12 cellular contexts compared by ENCODE assay signal in genomic region chr10:110487411-110488123, GRCh38. TPM values are rescaled to one million over a fixed set of nuclear protein-coding genes. Genes with fewer than 3 reads are reported as not detected.
DNase-seq lines count a peak whose midpoint lies in the region; ATAC-seq, FAIRE-seq and TF ChIP-seq lines count a peak whose summit lies in the region.
"Had no signal": no experiment of that assay in that cellular context is flagged by ENCODE, and none has a peak within 500 bp of the region (broad histone marks: within the 10 kb centered on the region; RNA-seq: fewer than 3 reads in every experiment).

No MANE protein-coding gene starts in this region.

- TF ChIP-seq POLR2A in K562 (conservative IDR thresholded peaks at IDR 0.05): no peak

- peaks cover 20% of the 10 kb centered on the region for H3K4me1 Mint-ChIP-seq in Caco-2 (ENCODE audit: low read depth, unreplicated experiment)

- peak overlapping the region; percentile 77 for H3K27ac Mint-ChIP-seq in Caco-2 (ENCODE audit: unreplicated experiment)
- H3K27ac Mint-ChIP-seq: effector memory CD8-positive, alpha-beta T cell had no signal

- no peaks in the 10 kb centered on the region for H3K36me3 Mint-ChIP-seq in Caco-2 (ENCODE audit: insufficient read depth, unreplicated experiment)
- H3K36me3 Mint-ChIP-seq: CD8-positive, alpha-beta memory T cell had no signal

- H2BK15ac ChIP-seq in mesenchymal stem cell (ENCODE audit: low read depth, poor library complexity, severe bottlenecking): no peak overlapping the region

- no peaks in the 10 kb centered on the region for H4K20me1 ChIP-seq in K562 (replicated peaks; ENCODE audit: control insufficient read depth, insufficient read depth, low read length)

- no peak for TF ChIP-seq RAD21 in K562 (CRISPR knock-in tag; conservative IDR thresholded peaks at IDR 0.05 in 1 of 2, IDR thresholded peaks at IDR 0.05 in 1 of 2)

- TF ChIP-seq EP300 in K562 (IDR thresholded peaks at IDR 0.05; ENCODE audit: low read length): no peak

- no peak overlapping the region for H4K91ac ChIP-seq in mesenchymal stem cell (ENCODE audit: low read length)

- no peak overlapping the region for H3K4ac ChIP-seq in mesenchymal stem cell (ENCODE audit: low read depth in 1 of 2, low read length in 2 of 2)

- ATAC-seq in K562: peak; percentile 36
- no peak for ATAC-seq in HG02642 (IDR thresholded peaks at IDR 0.05; ENCODE audit: poor library complexity, unreplicated experiment)
- ATAC-seq in HG02610 (IDR thresholded peaks at IDR 0.05; ENCODE audit: unreplicated experiment): no peak
- ATAC-seq: effector memory CD8-positive, alpha-beta T cell had no signal

- H3K14ac ChIP-seq in mesenchymal stem cell (ENCODE audit: low read length in 2 of 2): peak overlapping the region in 1 of 2 experiments; percentile 46

- no peaks in the 10 kb centered on the region for H3K9me1 ChIP-seq in K562 (ENCODE audit: control insufficient read depth, insufficient read depth, low read length)

- no peak overlapping the region for H2BK5ac ChIP-seq in mesenchymal stem cell (ENCODE audit: low read depth, low read length, poor library complexity, severe bottlenecking)

- H2BK120ac ChIP-seq in mesenchymal stem cell (ENCODE audit: low read depth, low read length): no peak overlapping the region

- no peak for FAIRE-seq in K562 (lab: Jason Lieb, UNC)

- H3K9ac ChIP-seq in K562 (ENCODE audit: insufficient read depth in 1 of 2, low read depth in 2 of 2, low read length in 2 of 2): no peak overlapping the region
- no peak overlapping the region for H3K9ac ChIP-seq in mesenchymal stem cell (ENCODE audit: low read length)

- no peaks in the 10 kb centered on the region for H3K79me2 ChIP-seq in K562 (ENCODE audit: control insufficient read depth, insufficient read depth, low read length)

- no peak overlapping the region for H2AK5ac ChIP-seq in mesenchymal stem cell (ENCODE audit: low read length, severe bottlenecking)

- POLR2A ChIA-PET in Caco-2 (lab: Charles Lee): interaction anchor here (0.5 kb wide), 1 partner anchor 1141 kb away, joined by 3 read pairs; no protein-coding TSS in a partner anchor
- POLR2A ChIA-PET in HEK293 (lab: Yijun Ruan, JAX): interaction anchor here (0.7 to 0.9 kb wide), 2 partner anchors 9 to 458 kb away, joined by 3 to 4 read pairs; no protein-coding TSS in a partner anchor
- POLR2A ChIA-PET in K562 (lab: Yijun Ruan, JAX): no interaction called here

- in situ Hi-C loops in K562 (cut with MboI): no loop called here

- no peak overlapping the region for H3K27ac ChIP-seq in HEK293 (ENCODE audit: extremely low read depth, low read depth, low read length)
- no peak overlapping the region for H3K27ac ChIP-seq in K562 (ENCODE audit: extremely low read depth, low read depth, low read length)
- no peak overlapping the region for H3K27ac ChIP-seq in mesenchymal stem cell (ENCODE audit: low read length, poor library complexity, severe bottlenecking)

- H3K27me3 ChIP-seq in Caco-2 (replicated peaks; ENCODE audit: control insufficient read depth, insufficient read depth, low read length) (no peaks in the 10 kb centered on the region), K562 (ENCODE audit: control insufficient read depth in 2 of 2, insufficient read depth in 2 of 2, low read length in 2 of 2) (no peaks in the 10 kb centered on the region; a peak in 1 of 5 replicates), mesenchymal stem cell (ENCODE audit: control insufficient read depth in 1 of 2, insufficient read depth in 1 of 2, low read length in 2 of 2) (no peaks in the 10 kb centered on the region)

- DNase-seq in Caco-2: peak; percentile 57 to 73
- DNase-seq in K562 (ENCODE audit: extremely low read depth in 1 of 4, low spot score in 3 of 4): no peak
- DNase-seq in mesenchymal stem cell: peak; percentile 81
- no peak for DNase-seq in activated CD4-positive, CD25-positive, alpha-beta regulatory T cell treated with anti-CD3 and anti-CD28 coated beads, Interleukin-2, amount 50 U/mL, for 72 hours
- no peak for DNase-seq in NCI-H510A (lab: John Stamatoyannopoulos, UW)
- DNase-seq: CD8-positive, alpha-beta memory T cell; effector memory CD8-positive, alpha-beta T cell; hypothalamus; retina had no signal

- CTCF ChIA-PET in Caco-2 (lab: Charles Lee) (no interaction called here), HEK293 (lab: Yijun Ruan, JAX) (interaction anchor here (0.5 to 1.1 kb wide), 3 partner anchors 13 to 164 kb away, joined by 3 to 5 read pairs (median 4); no protein-coding TSS in a partner anchor), K562 (lab: Yijun Ruan, JAX; ENCODE audit: low intra/inter-chr PET ratio) (no interaction called here)

- H4K8ac ChIP-seq in mesenchymal stem cell (ENCODE audit: low read length): peak overlapping the region; percentile 8

- no peak for TF ChIP-seq CTCF in Caco-2 (IDR thresholded peaks at IDR 0.05; ENCODE audit: insufficient read depth in 1 of 2, low read depth in 1 of 2, low read length in 1 of 2, severe bottlenecking in 1 of 2, unreplicated experiment in 1 of 2)
- TF ChIP-seq CTCF in HEK293 (tag by site-specific recombination; IDR thresholded peaks at IDR 0.05): no peak
- TF ChIP-seq CTCF in K562 (IDR thresholded peaks at IDR 0.05 in 2 of 3, conservative IDR thresholded peaks at IDR 0.05 in 1 of 3; ENCODE audit: insufficient read depth in 2 of 3, low read depth in 1 of 3, low read length in 3 of 3): no peak

- peak overlapping the region in 1 of 2 experiments; percentile 75 for H2BK12ac ChIP-seq in mesenchymal stem cell (ENCODE audit: low read length in 2 of 2)

- H3K23ac ChIP-seq in mesenchymal stem cell (ENCODE audit: low read length in 2 of 2): no peak overlapping the region

- peak overlapping the region; percentile 56 for H3K4me3 Mint-ChIP-seq in Caco-2 (ENCODE audit: unreplicated experiment)
- H3K4me3 Mint-ChIP-seq: CD8-positive, alpha-beta memory T cell; effector memory CD8-positive, alpha-beta T cell had no signal

- peak overlapping the region in 1 of 2 experiments; percentile 84 for H3K18ac ChIP-seq in mesenchymal stem cell (ENCODE audit: low read depth in 1 of 2, low read length in 2 of 2)

- no peak overlapping the region for H3K4me2 ChIP-seq in K562 (ENCODE audit: insufficient read depth, low read length)
- H3K4me2 ChIP-seq in mesenchymal stem cell (ENCODE audit: low read length, poor library complexity, severe bottlenecking): no peak overlapping the region

- H3K4me3 ChIP-seq in Caco-2 (ENCODE audit: low read depth, low read length) (no peak overlapping the region), HEK293 (ENCODE audit: low read depth, low read length) (no peak overlapping the region), K562 (no peak overlapping the region), mesenchymal stem cell (ENCODE audit: insufficient read depth in 1 of 2, low read depth in 1 of 2, low read length in 2 of 2) (no peak overlapping the region)

- H3K27me3 Mint-ChIP-seq in Caco-2 (ENCODE audit: insufficient read depth, unreplicated experiment): no peaks in the 10 kb centered on the region

- BruUV-seq in Caco-2 (replicated peaks; lab: Mats Ljungman, UMichigan) (no TSS peak), K562 (replicated peaks; lab: Mats Ljungman, UMichigan) (no TSS peak)

- H3K9me3 Mint-ChIP-seq in Caco-2 (ENCODE audit: unreplicated experiment): peaks cover 2% of the 10 kb centered on the region
- H3K9me3 Mint-ChIP-seq: CD8-positive, alpha-beta memory T cell; effector memory CD8-positive, alpha-beta T cell had no signal

- no peak overlapping the region for H2AFZ ChIP-seq in K562 (ENCODE audit: low read depth, low read length)
- no peak overlapping the region for H2AFZ ChIP-seq in mesenchymal stem cell (ENCODE audit: low read depth, low read length)

- H3K9me3 ChIP-seq in Caco-2 (peaks cover 2% of the 10 kb centered on the region; the same call in 1 of the 2 replicates), HEK293 (ENCODE audit: control insufficient read depth, insufficient read depth, low read depth, low read length) (no peaks in the 10 kb centered on the region), K562 (replicated peaks; ENCODE audit: control insufficient read depth, insufficient read depth, low read depth, low read length) (no peaks in the 10 kb centered on the region), mesenchymal stem cell (ENCODE audit: control insufficient read depth, low read length) (no peaks in the 10 kb centered on the region)

- H3K36me3 ChIP-seq in Caco-2 (ENCODE audit: control insufficient read depth, insufficient read depth, low read length) (no peaks in the 10 kb centered on the region), HEK293 (ENCODE audit: control insufficient read depth in 2 of 2, insufficient read depth in 1 of 2, low read length in 2 of 2) (no peaks in the 10 kb centered on the region), K562 (ENCODE audit: control insufficient read depth, insufficient read depth, low read length) (no peaks in the 10 kb centered on the region), mesenchymal stem cell (ENCODE audit: control insufficient read depth in 1 of 2, insufficient read depth in 2 of 2, low read depth in 1 of 2, low read length in 2 of 2) (no peaks in the 10 kb centered on the region)

- no peaks in the 10 kb centered on the region for H3K79me1 ChIP-seq in mesenchymal stem cell (replicated peaks; ENCODE audit: low read length, poor library complexity, severe bottlenecking)

- intact Hi-C loops in Caco-2 (cut with micrococcal nuclease; ENCODE audit: unreplicated experiment): loop anchor here (1.0 kb wide), 1 partner anchor 10 kb away; the partner anchor contains the start of gene DUSP5
- intact Hi-C loops in K562 (cut with micrococcal nuclease): no loop called here

- WGBS in K562 (ENCODE audit: insufficient coverage, low coverage, missing lambda C conversion rate): 26% methylated on average over 5 of the region's 6 CpGs
- under 1% methylated on average over 6 of the region's 6 CpGs for WGBS in mesenchymal stem cell

- H3K4me1 ChIP-seq in Caco-2 (peaks cover 43% of the 10 kb centered on the region), HEK293 (ENCODE audit: control insufficient read depth, insufficient read depth, low read length) (peaks cover 16% of the 10 kb centered on the region), K562 (replicated peaks in 1 of 2; ENCODE audit: control insufficient read depth in 2 of 2, insufficient read depth in 2 of 2, low read length in 2 of 2) (peaks cover 2 to 21% of the 10 kb centered on the region in 2 experiments; a peak in 3 of 5 replicates), mesenchymal stem cell (ENCODE audit: control insufficient read depth, insufficient read depth, low read depth, low read length) (peaks cover 7% of the 10 kb centered on the region)

RNA-seq across cellular contexts. Expression of gene DUSP5, which starts 10.1 kb away (rescaled TPM):
- total RNA-seq in Caco-2 (2022) (15.0 and 18.4 TPM in 2 replicates), K562 (2014; rRNA removed) (1.4 and 2.8 TPM in 2 replicates), K562 (2014; rRNA removed; fragmentation: Illumina TruSeq; extraction: Trizol) (2.2 and 2.3 TPM in 2 replicates), K562 (2015; rRNA removed; fragmentation: Illumina TruSeq; extraction: Trizol) (2.0 and 2.4 TPM in 2 replicates), K562 (2021) (3.4 and 3.5 TPM in 2 replicates)
- total RNA-seq in K562 (2011; cell fraction: chromatin; rRNA removed; ENCODE audit: low replicate concordance): 4.3 and 7.9 TPM in 2 replicates
- total RNA-seq in K562 (2011; cell fraction: nucleolus; rRNA removed): 4.7 and 6.2 TPM in 2 replicates
- total RNA-seq in K562 (2011; cell fraction: nucleoplasm; rRNA removed): 3.0 and 4.0 TPM in 2 replicates
- polyA plus RNA-seq in K562 (2011; rRNA removed) (2.5 and 3.4 TPM in 2 replicates), K562 (2014; fragmentation: Illumina TruSeq; extraction: Trizol) (2.4 TPM in 2 replicates), K562 (2014; fragmentation: Nextera tagmentation; extraction: Ambion mirVana) (under 1 TPM; 0.49 to 0.71 TPM), K562 (2014; rRNA removed) (1.5 and 1.9 TPM in 2 replicates)
- 2.9 and 4.8 TPM in 2 replicates for polyA plus RNA-seq in K562 (2011; cell fraction: cytosol; rRNA removed)
- 3.3 and 6.1 TPM in 2 replicates for polyA plus RNA-seq in K562 (2011; cell fraction: nucleus; rRNA removed)
- polyA plus RNA-seq in K562 (2012): 4.0 and 6.8 TPM in 2 replicates
- polyA minus RNA-seq in K562 (2011; rRNA and poly(A)+ RNA removed): 5.1 and 10.5 TPM in 2 replicates
- 5.7 and 12.0 TPM in 2 replicates for polyA minus RNA-seq in K562 (2011; cell fraction: cytosol; rRNA and poly(A)+ RNA removed)
- 3.2 and 4.7 TPM in 2 replicates for polyA minus RNA-seq in K562 (2011; cell fraction: nucleus; rRNA and poly(A)+ RNA removed)
- polyA plus RNA-seq in mesenchymal stem cell (2013, experiment 1 of 2): 4.4 TPM
- 4.4 TPM for polyA plus RNA-seq in mesenchymal stem cell (2013, experiment 2 of 2)

Comparison
In these comparisons a context has a peak if more than half of its experiments do, and no peak if none do; other contexts are left out.
1. DNase-seq: peak in Caco-2 (2 of 2) and mesenchymal stem cell (single experiment); none in K562 (0 of 4), activated CD4-positive, CD25-positive, alpha-beta regulatory T cell treated with anti-CD3 and anti-CD28 coated beads, Interleukin-2, amount 50 U/mL, for 72 hours (single experiment) and NCI-H510A (single experiment).